ENCODE assay signal across 8 cellular contexts in genomic region chr6:43052842-43053544, GRCh38. TPM values are rescaled to one million over a fixed set of nuclear protein-coding genes. Genes with fewer than 3 reads are reported as not detected.
DNase-seq lines count a peak whose midpoint lies in the region; ATAC-seq and TF ChIP-seq lines count a peak whose summit lies in the region.

No MANE protein-coding gene starts in this region.

- 16% methylated on average over 22 of the region's 22 CpGs for WGBS in liver

- H3K4me1 ChIP-seq in Peyer's patch: peaks cover 0 to 15% (median 2%) of the 10 kb centered on the region in 4 donors
- peaks cover 2 to 21% (median 14%) of the 10 kb centered on the region in 4 donors for H3K4me1 ChIP-seq in liver (ENCODE audit: control insufficient read depth in 4 of 4, insufficient read depth in 4 of 4, low read length in 3 of 4)

- H3K36me3 ChIP-seq in Peyer's patch (peaks cover 0 to 51% (median 0%) of the 10 kb centered on the region in 3 donors), liver (ENCODE audit: control insufficient read depth in 4 of 4, insufficient read depth in 3 of 4, low read depth in 1 of 4, low read length in 3 of 4) (peaks cover 3 to 40% (median 14%) of the 10 kb centered on the region in 4 donors)

- H3K27ac ChIP-seq in Peyer's patch: peak overlapping the region; percentile 85 to 96 (median 90)
- peak overlapping the region; percentile 47 to 82 for H3K27ac ChIP-seq in liver (ENCODE audit: low read depth in 1 of 2, low read length in 2 of 2)
- H3K27ac ChIP-seq in substantia nigra (ENCODE audit: low read depth, low read length, poor library complexity, severe bottlenecking): peak overlapping the region; percentile 59

- peak overlapping the region; percentile 50 to 60 for H3K9ac ChIP-seq in liver (ENCODE audit: low read depth in 1 of 2, low read length in 2 of 2)

- TF ChIP-seq CTCF in GM12864 (IDR thresholded peaks at IDR 0.05; ENCODE audit: low read depth, low read length, missing control alignments) (no peak), Peyer's patch (IDR thresholded peaks at IDR 0.05) (no peak), choroid plexus epithelial cell (conservative IDR thresholded peaks at IDR 0.05; ENCODE audit: low read depth, low read length) (no peak), liver (IDR thresholded peaks at IDR 0.05; ENCODE audit: low read depth, low read length, missing input control) (no peak)

- ATAC-seq in HG02610 (IDR thresholded peaks at IDR 0.05; ENCODE audit: unreplicated experiment) (peak; percentile 11), HG03175 (IDR thresholded peaks at IDR 0.05; ENCODE audit: unreplicated experiment) (no peak)

- no peaks in the 10 kb centered on the region for H3K9me3 ChIP-seq in Peyer's patch
- no peaks in the 10 kb centered on the region for H3K9me3 ChIP-seq in liver (ENCODE audit: control insufficient read depth in 4 of 4, low read length in 3 of 4)

- TF ChIP-seq RAD21 in liver (IDR thresholded peaks at IDR 0.05): no peak

- H3K4me3 ChIP-seq in GM12864 (ENCODE audit: low read depth, low read length): peak overlapping the region; percentile 78
- H3K4me3 ChIP-seq in Peyer's patch: peak overlapping the region; percentile 65 to 85 (median 80)
- H3K4me3 ChIP-seq in choroid plexus epithelial cell (ENCODE audit: low read depth, low read length): peak overlapping the region; percentile 83
- peak overlapping the region; percentile 64 to 85 (median 68) for H3K4me3 ChIP-seq in liver (ENCODE audit: low read depth in 1 of 3, low read length in 3 of 3)

- no peak for TF ChIP-seq POLR2A in Peyer's patch (IDR thresholded peaks at IDR 0.05)

- DNase-seq in GM12864 (ENCODE audit: low read depth) (no peak), Peyer's patch (peak in 1 of 3 donors; percentile 27), choroid plexus epithelial cell (ENCODE audit: low read depth) (peak; percentile 52), substantia nigra (lab: John Stamatoyannopoulos, UW) (peak in 3 of 49 donors; percentile 14 to 50 (median 15)), SW 1271 (lab: John Stamatoyannopoulos, UW) (no peak)

- H3K27me3 ChIP-seq in Peyer's patch: no peaks in the 10 kb centered on the region
- H3K27me3 ChIP-seq in liver (ENCODE audit: control insufficient read depth in 4 of 4, insufficient read depth in 4 of 4, low read length in 3 of 4): no peaks in the 10 kb centered on the region

TF ChIP-seq in liver, 16 proteins besides CTCF, POLR2A, EP300 and RAD21:
- no peak for TF ChIP-seq FOXA2 (IDR thresholded peaks at IDR 0.05)
- TF ChIP-seq JUND (IDR thresholded peaks at IDR 0.05): no peak
- TF ChIP-seq TAF1 (conservative IDR thresholded peaks at IDR 0.05): no peak
- no peak for TF ChIP-seq MAX (IDR thresholded peaks at IDR 0.05)
- TF ChIP-seq REST (IDR thresholded peaks at IDR 0.05): no peak
- TF ChIP-seq ZBTB33 (IDR thresholded peaks at IDR 0.05): no peak
- TF ChIP-seq YY1 (IDR thresholded peaks at IDR 0.05): no peak
- TF ChIP-seq EGR1 (IDR thresholded peaks at IDR 0.05; ENCODE audit: low read depth in 2 of 2): no peak

RNA-seq across cellular contexts. Expression of gene CUL7, which starts 0.7 kb away (rescaled TPM):
- total RNA-seq in Peyer's patch: 10 to 100 TPM; 19.4 to 33.0 (median 23.1) TPM
- total RNA-seq in liver: 10 to 100 TPM; 10.3 to 10.4 TPM
- polyA plus RNA-seq in liver: 1 to 10 TPM; 2.2 to 5.2 TPM

RNA-seq across cellular contexts. Expression of gene MRPL2, which starts 6.2 kb away (rescaled TPM):
- total RNA-seq in Peyer's patch (10 to 100 TPM; 19.0 to 40.8 (median 22.1) TPM), liver (10 to 100 TPM; 19.6 to 23.8 TPM)
- 10 to 100 TPM; 65.6 to 73.9 TPM for polyA plus RNA-seq in liver

RNA-seq across cellular contexts. Expression of gene KLC4, which starts 6.4 kb away (rescaled TPM):
- total RNA-seq in Peyer's patch (100 to 1,000 TPM in 3 of 4 donors, 10 to 100 TPM in 1; 50.3 to 214 (median 183) TPM), liver (10 to 100 TPM; 33.2 to 97.0 TPM)
- polyA plus RNA-seq in liver: 10 to 100 TPM; 44.4 to 47.4 TPM

RNA-seq across cellular contexts. Expression of gene PTK7, which starts 23.1 kb away (rescaled TPM):
- total RNA-seq in Peyer's patch (10 to 100 TPM in 3 of 4 donors, 1 to 10 TPM in 1; 4.4 to 22.3 (median 18.3) TPM), liver (10 to 100 TPM in 1 of 2 donors, 1 to 10 TPM in 1; 1.8 to 10.5 TPM)
- under 1 TPM; 0.67 to 0.76 TPM for polyA plus RNA-seq in liver

RNA-seq across cellular contexts. Expression of gene RRP36, which starts 31.6 kb away (rescaled TPM):
- total RNA-seq in Peyer's patch: 10 to 100 TPM; 39.2 to 75.9 (median 50.4) TPM
- total RNA-seq in liver: 10 to 100 TPM; 23.4 to 33.4 TPM
- 10 to 100 TPM; 26.0 to 26.4 TPM for polyA plus RNA-seq in liver
